Comparison of ENCODE assay signal across 9 cellular contexts in genomic region chr14:91114079-91115065, GRCh38. TPM values are rescaled to one million over a fixed set of nuclear protein-coding genes. Genes with fewer than 3 reads are reported as not detected.
DNase-seq lines count a peak whose midpoint lies in the region; ATAC-seq and TF ChIP-seq lines count a peak whose summit lies in the region.
"Had no signal": no experiment of that assay in that cellular context is flagged by ENCODE, and none has a peak within 500 bp of the region (broad histone marks: within the 10 kb centered on the region; RNA-seq: fewer than 3 reads in every experiment).

No MANE protein-coding gene starts in this region.

- WGBS in spleen, 5 donors: 0 to 2% (median 1%) methylated on average over 14 to 18 of the region's 18 CpGs

- H3K36me3 ChIP-seq in spleen: peaks cover 0 to 22% (median 0%) of the 10 kb centered on the region in 6 donors

- H3K27ac ChIP-seq in caudate nucleus (ENCODE audit: low read depth, low read length): peak overlapping the region; percentile 99
- peak overlapping the region; percentile 90 to 98 (median 98) for H3K27ac ChIP-seq in spleen
- H3K27ac ChIP-seq: 22Rv1 had no signal

- H3K27me3 ChIP-seq in spleen (replicated peaks in 1 of 7): no peaks in the 10 kb centered on the region

- H3K4me3 ChIP-seq in WI38 (ENCODE audit: low read depth, low read length) (peak overlapping the region; percentile 64), spleen (peak overlapping the region; percentile 60 to 89 (median 70))

- TF ChIP-seq CTCF in WI38 (IDR thresholded peaks at IDR 0.05; ENCODE audit: low read depth, low read length) (no peak), spleen (IDR thresholded peaks at IDR 0.05 in 8 of 11, conservative IDR thresholded peaks at IDR 0.05 in 3 of 11) (no peak)

- DNase-seq in DMS53 (lab: John Stamatoyannopoulos, UW): peak; percentile 38
- DNase-seq in DMS53 treated with DMSO at 0.1 percent for 48 hours (lab: John Stamatoyannopoulos, UW; ENCODE audit: unreplicated experiment): no peak
- DNase-seq in NCI-H2029 treated with DMSO at 0.1 percent for 48 hours (lab: John Stamatoyannopoulos, UW): peak; percentile 30
- peak in 60 of 61 donors; percentile 42 to 97 (median 88) for DNase-seq in caudate nucleus (lab: John Stamatoyannopoulos, UW)
- DNase-seq in iris pigment epithelial cell (ENCODE audit: low read depth): peak; percentile 61
- peak; percentile 85 for DNase-seq in spleen

- peaks cover 0 to 4% (median 0%) of the 10 kb centered on the region in 8 donors for H3K9me3 ChIP-seq in spleen

- H3K4me1 ChIP-seq in spleen: peaks cover 29 to 77% (median 51%) of the 10 kb centered on the region in 6 donors

- intact Hi-C loops in spleen (cut with DNase I; ENCODE audit: low total_unique reads): no loop called here

- peak in 2 of 3 donors; percentile 15 to 20 for TF ChIP-seq POLR2A in spleen (IDR thresholded peaks at IDR 0.05)

- peak; percentile 80 for ATAC-seq in HG02840 (IDR thresholded peaks at IDR 0.05; ENCODE audit: low FRiP score, unreplicated experiment)

RNA-seq across cellular contexts. Expression of gene DGLUCY, which starts 0.5 kb away (rescaled TPM):
- total RNA-seq in spleen: 100 to 1,000 TPM in 5 of 7 donors, 10 to 100 TPM in 2; 83.2 to 134 (median 106) TPM
- polyA plus RNA-seq in spleen: 10 to 100 TPM; 24.1 to 42.9 (median 35.0) TPM

RNA-seq across cellular contexts. Expression of gene RPS6KA5, which starts 53.9 kb away (rescaled TPM):
- total RNA-seq in spleen: 10 to 100 TPM in 4 of 7 donors, 1 to 10 TPM in 3; 8.2 to 17.8 (median 14.6) TPM
- 1 to 10 TPM; 1.4 to 2.5 (median 1.7) TPM for polyA plus RNA-seq in spleen
